8 cellular contexts compared by ENCODE assay signal in the genomic region with DNA sequence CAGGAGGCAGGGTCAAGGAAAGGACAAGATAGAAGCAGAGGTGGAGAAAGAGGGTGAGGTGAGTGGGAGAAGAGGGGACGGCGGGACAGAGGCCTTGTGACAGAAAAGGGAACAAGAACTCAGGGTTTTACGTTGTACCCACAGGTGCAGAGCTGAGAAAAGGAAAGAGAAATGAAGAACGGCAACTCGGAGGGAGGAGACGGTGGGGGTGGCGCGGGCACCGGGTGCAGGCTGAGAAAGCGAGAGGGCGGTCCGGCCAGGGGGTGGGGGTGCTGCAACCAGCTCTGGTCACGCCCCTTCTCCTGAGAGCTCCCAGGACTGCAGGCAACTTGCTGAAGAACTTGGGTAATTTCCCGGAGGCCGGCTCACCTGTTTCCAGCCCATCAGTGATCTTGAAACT.
DNase-seq lines count a peak whose midpoint lies in the region; ATAC-seq, FAIRE-seq and TF ChIP-seq lines count a peak whose summit lies in the region.

No MANE protein-coding gene starts in this region.

- H3K27ac ChIP-seq in left ventricle myocardium inferior (replicated peaks) (no peak overlapping the region), right atrium auricular region (no peak overlapping the region)

- ATAC-seq in HG03571 (IDR thresholded peaks at IDR 0.05; ENCODE audit: unreplicated experiment): peak; percentile 81

- H3K4me1 ChIP-seq in left ventricle myocardium inferior (no peaks in the 10 kb centered on the region), right atrium auricular region (no peaks in the 10 kb centered on the region)

- H3K4me3 ChIP-seq in left ventricle myocardium inferior (no peak overlapping the region), right atrium auricular region (no peak overlapping the region)

- peaks cover 83% of the 10 kb centered on the region for H3K27me3 ChIP-seq in left ventricle myocardium inferior (ENCODE audit: low read depth)
- H3K27me3 ChIP-seq in right atrium auricular region: no peaks in the 10 kb centered on the region

- DNase-seq in left ventricle myocardium inferior (peak; percentile 28), right atrium auricular region (ENCODE audit: low spot score) (no peak), activated T-cell treated with anti-CD3 and anti-CD28 coated beads for 1 hour (ENCODE audit: low read depth) (peak; percentile 42), iPS-NIHi11 (ENCODE audit: low spot score) (peak; percentile 75), urothelium cell line (ENCODE audit: low spot score) (no peak), NCI-H1436 (lab: John Stamatoyannopoulos, UW) (no peak)
- peak; percentile 71 for DNase-seq in stimulated activated CD8-positive, alpha-beta memory T cell treated with anti-CD3 and anti-CD28 coated beads, Interleukin-12 subunit alpha, Interleukin-12 subunit beta, amount 100 ng/mL, for 4 hours (ENCODE audit: low read depth)

- no peak for TF ChIP-seq CTCF in left ventricle myocardium inferior (IDR thresholded peaks at IDR 0.05; ENCODE audit: borderline replicate concordance)
- TF ChIP-seq CTCF in right atrium auricular region (IDR thresholded peaks at IDR 0.05): no peak

- H3K36me3 ChIP-seq in left ventricle myocardium inferior: no peaks in the 10 kb centered on the region
- no peaks in the 10 kb centered on the region for H3K36me3 ChIP-seq in right atrium auricular region

- FAIRE-seq in urothelium cell line (lab: Jason Lieb, UNC): no peak

- H3K9me3 ChIP-seq in left ventricle myocardium inferior (replicated peaks): no peaks in the 10 kb centered on the region
- H3K9me3 ChIP-seq in right atrium auricular region: no peaks in the 10 kb centered on the region

- intact Hi-C loops in left ventricle myocardium inferior (cut with micrococcal nuclease): no loop called here

Comparison
In these comparisons a context has a peak if more than half of its experiments do, and no peak if none do; other contexts are left out.
1. DNase-seq: peak in left ventricle myocardium inferior (single experiment), activated T-cell treated with anti-CD3 and anti-CD28 coated beads for 1 hour (single experiment), iPS-NIHi11 (single experiment) and stimulated activated CD8-positive, alpha-beta memory T cell treated with anti-CD3 and anti-CD28 coated beads, Interleukin-12 subunit alpha, Interleukin-12 subunit beta, amount 100 ng/mL, for 4 hours (single experiment); none in right atrium auricular region (single experiment), urothelium cell line (single experiment) and NCI-H1436 (single experiment).